31 cellular contexts compared by ENCODE assay signal in the genomic region with DNA sequence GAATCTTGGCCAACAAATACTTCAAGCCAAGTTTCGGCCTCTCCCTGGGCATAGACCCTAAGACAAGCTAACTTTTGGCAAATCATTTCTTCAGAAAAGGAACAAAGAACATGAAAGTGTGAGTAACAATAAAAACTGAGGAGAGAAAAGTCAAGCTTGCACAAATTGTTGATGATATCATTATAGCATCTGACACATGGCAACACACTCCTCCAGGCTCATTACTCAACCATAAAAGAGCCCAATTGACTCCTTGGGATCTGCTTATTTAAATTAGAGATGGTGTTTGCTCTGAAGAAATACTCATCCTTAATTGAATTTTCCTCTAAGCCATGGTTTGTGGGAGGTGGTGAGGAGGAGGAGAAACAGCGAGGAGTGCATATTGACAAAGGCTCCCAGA.
"Had no signal": no experiment of that assay in that cellular context is flagged by ENCODE, and none has a peak within 500 bp of the region (broad histone marks: within the 10 kb centered on the region; RNA-seq: fewer than 3 reads in every experiment).

No MANE protein-coding gene starts in this region.

- H3K4me1 ChIP-seq: ascending aorta, Peyer's patch had no signal

- H3K4me2 ChIP-seq: SK-N-SH had no signal

- H3K36me3 ChIP-seq: ascending aorta, MG63, Peyer's patch, SJSA1 had no signal

- H3K4me3 ChIP-seq: ascending aorta, MG63, Peyer's patch, SJSA1 had no signal

- H3K27ac ChIP-seq: ascending aorta, Peyer's patch, SJSA1 had no signal

- H3K9ac ChIP-seq: SK-N-SH had no signal

- H3K27me3 ChIP-seq: ascending aorta, MG63, Peyer's patch, SJSA1 had no signal

- DNase-seq: activated CD4-positive, alpha-beta T cell treated with anti-CD3 and anti-CD28 coated beads, Interleukin-2, amount 10 ng/mL, durations not matched to agents 24 days and 14 days; activated CD4-positive, alpha-beta T cell treated with anti-CD3 and anti-CD28 coated beads, Interleukin-2, amount 50 U/mL, for 4 hours; activated CD8-positive, alpha-beta T cell treated with anti-CD3 and anti-CD28 coated beads for 36 hours; activated effector memory CD4-positive, alpha-beta T cell treated with anti-CD3 and anti-CD28 coated beads, Interleukin-2, amount 50 U/mL, for 16 hours; activated naive CD4-positive, alpha-beta T cell; activated naive CD4-positive, alpha-beta T cell treated with anti-CD3 and anti-CD28 coated beads, Interleukin-2, amount 50 U/mL, for 16 hours; activated naive CD8-positive, alpha-beta T cell treated with anti-CD3 and anti-CD28 coated beads for 36 hours; activated T-cell treated with anti-CD3 and anti-CD28 coated beads, Interleukin-2, amount 50 U/mL, for 1 hour; activated T-cell treated with anti-CD3 and anti-CD28 coated beads, Interleukin-2, amount 50 U/mL, for 72 hours; amygdala; caudate nucleus; Karpas-422; MG63; NCI-H1048; NCI-H1105 treated with DMSO at 0.1 percent for 48 hours; NCI-H1436; NCI-H1694; NCI-H1930; NCI-H2081 treated with DMSO at 0.1 percent for 48 hours; NCI-H510A; NCI-H526; NCI-H748 treated with DMSO at 0.1 percent for 48 hours; NK-92 treated with Interleukin-12 subunit alpha and Interleukin-12 subunit beta, amount 100 ng/mL, for 24 hours; PC-3; Peyer's patch; RPMI8226; SHP77 treated with DMSO at 0.1 percent for 48 hours; SK-N-SH had no signal

- H3K9me3 ChIP-seq: ascending aorta, Peyer's patch, SJSA1, SK-N-SH had no signal

- ATAC-seq: activated CD8-positive, alpha-beta T cell treated with anti-CD3 and anti-CD28 coated beads for 36 hours; activated T-cell treated with anti-CD3 and anti-CD28 coated beads, Interleukin-2, amount 50 U/mL, for 72 hours; activated T-helper 17 cell treated with anti-CD3 and anti-CD28 coated beads, Interleukin-2, amount 50 U/mL, for 72 hours; PC-3 had no signal

- H3K9me2 ChIP-seq: SK-N-SH had no signal
